10 cellular contexts compared by ENCODE assay signal in genomic region chr1:235076504-235077162, GRCh38. TPM values are rescaled to one million over a fixed set of nuclear protein-coding genes. Genes with fewer than 3 reads are reported as not detected.
DNase-seq lines count a peak whose midpoint lies in the region; ATAC-seq and TF ChIP-seq lines count a peak whose summit lies in the region.
"Had no signal": no experiment of that assay in that cellular context is flagged by ENCODE, and none has a peak within 500 bp of the region (broad histone marks: within the 10 kb centered on the region; RNA-seq: fewer than 3 reads in every experiment).

No MANE protein-coding gene starts in this region.

- H3K9me3 ChIP-seq in Caco-2 (no peaks in the 10 kb centered on the region), OCI-LY3 (ENCODE audit: insufficient read depth, low read length) (no peaks in the 10 kb centered on the region), esophagus muscularis mucosa (no peaks in the 10 kb centered on the region), sigmoid colon (no peaks in the 10 kb centered on the region)

- no peak for TF ChIP-seq POLR2A in esophagus muscularis mucosa (IDR thresholded peaks at IDR 0.05; ENCODE audit: low read depth)
- no peak for TF ChIP-seq POLR2A in sigmoid colon (IDR thresholded peaks at IDR 0.05)

- H3K36me3 ChIP-seq in Caco-2 (ENCODE audit: control insufficient read depth, insufficient read depth, low read length) (no peaks in the 10 kb centered on the region), OCI-LY3 (replicated peaks; ENCODE audit: low read depth, low read length) (no peaks in the 10 kb centered on the region), esophagus muscularis mucosa (no peaks in the 10 kb centered on the region), sigmoid colon (no peaks in the 10 kb centered on the region)

- no peak for TF ChIP-seq EP300 in esophagus muscularis mucosa (IDR thresholded peaks at IDR 0.05)
- TF ChIP-seq EP300 in sigmoid colon (IDR thresholded peaks at IDR 0.05): no peak

- ATAC-seq in HG03460 (IDR thresholded peaks at IDR 0.05; ENCODE audit: unreplicated experiment) (no peak), esophagus mucosa (no peak), GM19397 (IDR thresholded peaks at IDR 0.05; ENCODE audit: unreplicated experiment) (no peak)

- TF ChIP-seq CTCF in Caco-2 (IDR thresholded peaks at IDR 0.05; ENCODE audit: insufficient read depth in 1 of 2, low read depth in 1 of 2, low read length in 1 of 2, severe bottlenecking in 1 of 2, unreplicated experiment in 1 of 2) (no peak), OCI-LY3 (IDR thresholded peaks at IDR 0.05; ENCODE audit: low read depth, low read length) (no peak), esophagus muscularis mucosa (IDR thresholded peaks at IDR 0.05) (no peak), sigmoid colon (IDR thresholded peaks at IDR 0.05) (no peak)

- H3K27me3 Mint-ChIP-seq in Caco-2 (ENCODE audit: insufficient read depth, unreplicated experiment): no peaks in the 10 kb centered on the region

- peak overlapping the region; percentile 66 for H3K4me2 ChIP-seq in OCI-LY3 (ENCODE audit: low read length)

- POLR2A ChIA-PET in Caco-2 (lab: Charles Lee): no interaction called here

- peak overlapping the region; percentile 23 for H3K27ac Mint-ChIP-seq in Caco-2 (ENCODE audit: unreplicated experiment)

- H3K4me1 Mint-ChIP-seq in Caco-2 (ENCODE audit: low read depth, unreplicated experiment): peaks cover 32% of the 10 kb centered on the region

- no peak overlapping the region for H3K4me3 ChIP-seq in Caco-2 (ENCODE audit: low read depth, low read length)
- no peak overlapping the region for H3K4me3 ChIP-seq in OCI-LY3 (ENCODE audit: low read length)
- no peak overlapping the region for H3K4me3 ChIP-seq in esophagus muscularis mucosa
- H3K4me3 ChIP-seq in sigmoid colon: no peak overlapping the region

- H3K4me3 Mint-ChIP-seq in Caco-2 (ENCODE audit: unreplicated experiment): no peak overlapping the region

- peak overlapping the region; percentile 48; the same call in 1 of the 2 replicates for H3K9ac ChIP-seq in OCI-LY3 (ENCODE audit: low read length)

- H3K27me3 ChIP-seq in Caco-2 (replicated peaks; ENCODE audit: control insufficient read depth, insufficient read depth, low read length) (no peaks in the 10 kb centered on the region), OCI-LY3 (ENCODE audit: low read depth, low read length) (no peaks in the 10 kb centered on the region), esophagus muscularis mucosa (no peaks in the 10 kb centered on the region), sigmoid colon (no peaks in the 10 kb centered on the region)

- H3K4me1 ChIP-seq in Caco-2 (peaks cover 58% of the 10 kb centered on the region), OCI-LY3 (ENCODE audit: low read length) (peaks cover 72% of the 10 kb centered on the region), esophagus muscularis mucosa (peaks cover 58 to 71% (median 67%) of the 10 kb centered on the region in 4 donors), sigmoid colon (peaks cover 0 to 39% (median 35%) of the 10 kb centered on the region in 4 donors)

- H3K9me3 Mint-ChIP-seq in Caco-2 (ENCODE audit: unreplicated experiment): no peaks in the 10 kb centered on the region

- H3K36me3 Mint-ChIP-seq in Caco-2 (ENCODE audit: insufficient read depth, unreplicated experiment): peaks cover 6% of the 10 kb centered on the region

- 97% methylated on average over 16 of the region's 16 CpGs for WGBS in esophagus muscularis mucosa
- WGBS in sigmoid colon, 2 donors: 92 to 96% methylated on average over 16 of the region's 16 CpGs

- no TSS peak for BruUV-seq in Caco-2 (replicated peaks; lab: Mats Ljungman, UMichigan)

- no peaks in the 10 kb centered on the region for H3K79me2 ChIP-seq in OCI-LY3 (ENCODE audit: low read length)

- H2AFZ ChIP-seq in OCI-LY3 (ENCODE audit: low read depth, low read length): no peak overlapping the region

- peak overlapping the region; percentile 81 for H3K27ac ChIP-seq in OCI-LY3 (ENCODE audit: low read length)
- H3K27ac ChIP-seq in esophagus muscularis mucosa (replicated peaks in 1 of 4): peak overlapping the region; percentile 83 to 89 (median 84)
- H3K27ac ChIP-seq in sigmoid colon: peak overlapping the region; percentile 44 to 89 (median 82)

- H4K20me1 ChIP-seq in OCI-LY3 (ENCODE audit: insufficient read depth, low read length): no peaks in the 10 kb centered on the region

- no peak for DNase-seq in Caco-2
- DNase-seq in esophagus muscularis mucosa (ENCODE audit: extremely low spot score): no peak
- DNase-seq in sigmoid colon: no peak
- no peak for DNase-seq in foreskin melanocyte
- DNase-seq: DMS153, NCI-H1436 treated with DMSO at 0.1 percent for 48 hours had no signal

- CTCF ChIA-PET in Caco-2 (lab: Charles Lee): no interaction called here

- intact Hi-C loops in Caco-2 (cut with micrococcal nuclease; ENCODE audit: unreplicated experiment): no loop called here
- intact Hi-C loops in esophagus muscularis mucosa (cut with DNase I): no loop called here
- intact Hi-C loops in sigmoid colon (cut with DNase I): loop anchor here (5.0 kb wide), 2 partner anchors 79 to 159 kb away; no protein-coding TSS in a partner anchor

RNA-seq across cellular contexts. Expression of gene TOMM20, which starts 52.0 kb away (rescaled TPM):
- total RNA-seq in Caco-2 (2022): 131 and 137 TPM in 2 replicates
- 10 to 100 TPM; 59.7 to 94.3 (median 86.3) TPM for total RNA-seq in esophagus muscularis mucosa
- total RNA-seq in sigmoid colon: 100 to 1,000 TPM in 2 of 4 donors, 10 to 100 TPM in 2; 72.0 to 128 (median 112) TPM
- polyA plus RNA-seq in sigmoid colon: 10 to 100 TPM; 49.0 to 79.3 (median 68.5) TPM
- total RNA-seq in esophagus mucosa: 102 TPM
